In genomic region chr4:39304651-39305050, GRCh38 we compare ENCODE assay signal across 32 cellular contexts.
A peak's percentile ranks its signal among the peaks of the same experiment; 100 is the strongest.
DNase-seq lines count a peak whose midpoint lies in the region; ATAC-seq, FAIRE-seq and TF ChIP-seq lines count a peak whose summit lies in the region.
"Had no signal": no experiment of that assay in that cellular context is flagged by ENCODE, and none has a peak within 500 bp of the region (broad histone marks: within the 10 kb centered on the region; RNA-seq: fewer than 3 reads in every experiment).

No MANE protein-coding gene starts in this region.

- H3K4me2 ChIP-seq in K562 (ENCODE audit: insufficient read depth, low read length): no peak overlapping the region

- no peaks in the 10 kb centered on the region for H3K9me3 ChIP-seq in K562 (replicated peaks; ENCODE audit: control insufficient read depth, insufficient read depth, low read depth, low read length)
- H3K9me3 ChIP-seq: gastroesophageal sphincter, left lung, SJCRH30 had no signal

- CTCF ChIA-PET in K562 (lab: Yijun Ruan, JAX; ENCODE audit: low intra/inter-chr PET ratio): no interaction called here

- in situ Hi-C loops in K562 (cut with MboI): no loop called here

- H3K9ac ChIP-seq in K562 (ENCODE audit: insufficient read depth in 1 of 2, low read depth in 2 of 2, low read length in 2 of 2): peak overlapping the region in 1 of 2 experiments; percentile 23; a peak in 1 of 4 replicates
- H3K9ac ChIP-seq: GM23248 had no signal

- H3K36me3 ChIP-seq in K562 (ENCODE audit: control insufficient read depth, insufficient read depth, low read length): peaks cover 82% of the 10 kb centered on the region

- no peaks in the 10 kb centered on the region for H3K27me3 Mint-ChIP-seq in activated naive CD4-positive, alpha-beta T cell treated with anti-CD3 and anti-CD28 coated beads, Interleukin-2, amount 50 U/mL, for 24 hours
- no peaks in the 10 kb centered on the region for H3K27me3 Mint-ChIP-seq in stimulated activated naive B cell treated with anti-CD40 and anti-IgM and Interleukin-4, amounts not matched to agents 10 μg/mL and 1 μg/mL and 100 μg/mL, for 72 hours
- H3K27me3 Mint-ChIP-seq: activated CD4-positive, alpha-beta memory T cell treated with anti-CD3 and anti-CD28 coated beads, Interleukin-2, amount 10 ng/mL, durations not matched to agents 7 days and 5 days; CD4-positive, alpha-beta memory T cell; dendritic cell treated with granulocyte-macrophage colony-stimulating factor and Interleukin-4, amounts not matched to agents 40 ng/mL and 50 ng/mL, for 4 days; naive thymus-derived CD4-positive, alpha-beta T cell; type B pancreatic cell had no signal

- H3K4me3 Mint-ChIP-seq in activated naive CD4-positive, alpha-beta T cell treated with anti-CD3 and anti-CD28 coated beads, Interleukin-2, amount 50 U/mL, for 24 hours: no peak overlapping the region
- no peak overlapping the region for H3K4me3 Mint-ChIP-seq in stimulated activated naive B cell treated with anti-CD40 and anti-IgM and Interleukin-4, amounts not matched to agents 10 μg/mL and 1 μg/mL and 100 μg/mL, for 72 hours
- H3K4me3 Mint-ChIP-seq: activated CD4-positive, alpha-beta memory T cell treated with anti-CD3 and anti-CD28 coated beads, Interleukin-2, amount 10 ng/mL, durations not matched to agents 7 days and 5 days; CD4-positive, alpha-beta memory T cell; dendritic cell treated with granulocyte-macrophage colony-stimulating factor and Interleukin-4, amounts not matched to agents 40 ng/mL and 50 ng/mL, for 4 days; mesothelial cell of epicardium; naive thymus-derived CD4-positive, alpha-beta T cell; type B pancreatic cell had no signal

- POLR2A ChIA-PET in K562 (lab: Yijun Ruan, JAX): no interaction called here

- H3K4me1 ChIP-seq in K562 (replicated peaks in 1 of 2; ENCODE audit: control insufficient read depth in 2 of 2, insufficient read depth in 2 of 2, low read length in 2 of 2): peaks cover 3 to 19% of the 10 kb centered on the region in 2 experiments; a peak in 4 of 5 replicates
- H3K4me1 ChIP-seq: left lung had no signal

- H4K20me1 ChIP-seq in K562 (replicated peaks; ENCODE audit: control insufficient read depth, insufficient read depth, low read length): no peaks in the 10 kb centered on the region

- FAIRE-seq in K562 (lab: Jason Lieb, UNC): no peak
- FAIRE-seq: endometrium, GM12878, islet of Langerhans, small intestine, TTC549 had no signal

- peaks cover 32% of the 10 kb centered on the region for H3K36me3 Mint-ChIP-seq in activated naive CD4-positive, alpha-beta T cell treated with anti-CD3 and anti-CD28 coated beads, Interleukin-2, amount 50 U/mL, for 24 hours
- H3K36me3 Mint-ChIP-seq in stimulated activated naive B cell treated with anti-CD40 and anti-IgM and Interleukin-4, amounts not matched to agents 10 μg/mL and 1 μg/mL and 100 μg/mL, for 72 hours: peaks cover 41 to 52% of the 10 kb centered on the region in 2 donors

- no TSS peak for BruUV-seq in K562 (replicated peaks; lab: Mats Ljungman, UMichigan)

- peak overlapping the region; percentile 47; the same call in 2 of the 3 replicates for H3K27ac ChIP-seq in K562 (ENCODE audit: extremely low read depth, low read depth, low read length)
- H3K27ac ChIP-seq: gastroesophageal sphincter, GM23248, left lung, SJCRH30 had no signal

- no peak overlapping the region for H2AFZ ChIP-seq in K562 (ENCODE audit: low read depth, low read length)
- H2AFZ ChIP-seq: GM23248 had no signal

- no peak for TF ChIP-seq EP300 in K562 (IDR thresholded peaks at IDR 0.05; ENCODE audit: low read length)

- TF ChIP-seq POLR2A in K562 (conservative IDR thresholded peaks at IDR 0.05): no peak

- DNase-seq in activated naive CD4-positive, alpha-beta T cell (lab: John Stamatoyannopoulos, UW): no peak
- DNase-seq in K562 (ENCODE audit: extremely low read depth in 1 of 4, low spot score in 3 of 4): peak; percentile 19 to 40 (median 23)
- peak; percentile 70 for DNase-seq in iris pigment epithelial cell (ENCODE audit: low read depth)
- no peak for DNase-seq in stimulated activated naive B cell treated with anti-CD40 and anti-IgM and Interleukin-4, amounts not matched to agents 10 μg/mL and 1 μg/mL and 100 μg/mL, for 72 hours
- DNase-seq: activated CD4-positive, alpha-beta memory T cell treated with anti-CD3 and anti-CD28 coated beads, Interleukin-2, amount 10 ng/mL, durations not matched to agents 7 days and 5 days; AML-193; amygdala; CD4-positive, alpha-beta memory T cell; DMS 273 treated with DMSO at 0.1 percent for 48 hours; EL; GM23248; left lung; naive thymus-derived CD4-positive, alpha-beta T cell; NCI-H1105 treated with DMSO at 0.1 percent for 48 hours; NCI-H1930; occipital lobe; SJCRH30; small intestine; stimulated activated CD4-positive, alpha-beta T cell treated with anti-CD3 and anti-CD28 coated beads, Interleukin-1b, Interleukin-23, amount 100 ng/mL, for 48 hours had no signal

- no peaks in the 10 kb centered on the region for H3K27me3 ChIP-seq in K562 (ENCODE audit: control insufficient read depth in 2 of 2, insufficient read depth in 2 of 2, low read length in 2 of 2)
- H3K27me3 ChIP-seq: gastroesophageal sphincter, left lung, SJCRH30 had no signal

- H3K9me1 ChIP-seq in K562 (ENCODE audit: control insufficient read depth, insufficient read depth, low read length): no peaks in the 10 kb centered on the region

- no peak for TF ChIP-seq CTCF in K562 (IDR thresholded peaks at IDR 0.05 in 2 of 3, conservative IDR thresholded peaks at IDR 0.05 in 1 of 3; ENCODE audit: insufficient read depth in 2 of 3, low read depth in 1 of 3, low read length in 3 of 3)

- no peak overlapping the region for H3K4me3 ChIP-seq in K562
- H3K4me3 ChIP-seq: gastroesophageal sphincter, GM12878, GM23248, left lung, SJCRH30 had no signal

- TF ChIP-seq RAD21 in K562 (CRISPR knock-in tag; conservative IDR thresholded peaks at IDR 0.05 in 1 of 2, IDR thresholded peaks at IDR 0.05 in 1 of 2): no peak

- no peaks in the 10 kb centered on the region for H3K9me3 Mint-ChIP-seq in activated naive CD4-positive, alpha-beta T cell treated with anti-CD3 and anti-CD28 coated beads, Interleukin-2, amount 50 U/mL, for 24 hours
- no peaks in the 10 kb centered on the region for H3K9me3 Mint-ChIP-seq in stimulated activated naive B cell treated with anti-CD40 and anti-IgM and Interleukin-4, amounts not matched to agents 10 μg/mL and 1 μg/mL and 100 μg/mL, for 72 hours
- H3K9me3 Mint-ChIP-seq: activated CD4-positive, alpha-beta memory T cell treated with anti-CD3 and anti-CD28 coated beads, Interleukin-2, amount 10 ng/mL, durations not matched to agents 7 days and 5 days; CD4-positive, alpha-beta memory T cell; dendritic cell treated with granulocyte-macrophage colony-stimulating factor and Interleukin-4, amounts not matched to agents 40 ng/mL and 50 ng/mL, for 4 days; mesothelial cell of epicardium; naive thymus-derived CD4-positive, alpha-beta T cell; type B pancreatic cell had no signal

- H3K4me1 Mint-ChIP-seq in activated naive CD4-positive, alpha-beta T cell treated with anti-CD3 and anti-CD28 coated beads, Interleukin-2, amount 50 U/mL, for 24 hours: no peaks in the 10 kb centered on the region
- peaks cover 0 to 3% of the 10 kb centered on the region in 2 donors for H3K4me1 Mint-ChIP-seq in stimulated activated naive B cell treated with anti-CD40 and anti-IgM and Interleukin-4, amounts not matched to agents 10 μg/mL and 1 μg/mL and 100 μg/mL, for 72 hours
- H3K4me1 Mint-ChIP-seq: mesothelial cell of epicardium had no signal

- H3K79me2 ChIP-seq in K562 (ENCODE audit: control insufficient read depth, insufficient read depth, low read length): no peaks in the 10 kb centered on the region; the same call in 2 of the 3 replicates

- intact Hi-C loops in K562 (cut with micrococcal nuclease): no loop called here

- peak overlapping the region; percentile 65 for H3K27ac Mint-ChIP-seq in activated naive CD4-positive, alpha-beta T cell treated with anti-CD3 and anti-CD28 coated beads, Interleukin-2, amount 50 U/mL, for 24 hours
- peak overlapping the region; percentile 57 for H3K27ac Mint-ChIP-seq in stimulated activated naive B cell treated with anti-CD40 and anti-IgM and Interleukin-4, amounts not matched to agents 10 μg/mL and 1 μg/mL and 100 μg/mL, for 72 hours
- H3K27ac Mint-ChIP-seq: activated CD4-positive, alpha-beta memory T cell treated with anti-CD3 and anti-CD28 coated beads, Interleukin-2, amount 10 ng/mL, durations not matched to agents 7 days and 5 days; CD4-positive, alpha-beta memory T cell; dendritic cell treated with granulocyte-macrophage colony-stimulating factor and Interleukin-4, amounts not matched to agents 40 ng/mL and 50 ng/mL, for 4 days; mesothelial cell of epicardium; type B pancreatic cell had no signal

- ATAC-seq in K562 (peak; percentile 52; the same call in 2 of the 3 replicates), HG03378 (IDR thresholded peaks at IDR 0.05; ENCODE audit: unreplicated experiment) (no peak), HG02610 (IDR thresholded peaks at IDR 0.05; ENCODE audit: unreplicated experiment) (no peak), HG03135 (IDR thresholded peaks at IDR 0.05; ENCODE audit: unreplicated experiment) (no peak)
- no peak for ATAC-seq in stimulated activated naive B cell treated with anti-CD40 and anti-IgM and Interleukin-4, amounts not matched to agents 10 μg/mL and 1 μg/mL and 100 μg/mL, for 72 hours (replicated peaks)
- ATAC-seq: activated CD4-positive, CD25-positive, alpha-beta regulatory T cell treated with anti-CD3 and anti-CD28 coated beads, Interleukin-2, amount 50 U/mL, for 24 hours; gastroesophageal sphincter; GM12878; left lung; naive thymus-derived CD4-positive, alpha-beta T cell had no signal

- 37% methylated on average over 5 of the region's 5 CpGs for WGBS in K562 (ENCODE audit: insufficient coverage, low coverage, missing lambda C conversion rate)

TF ChIP-seq in K562, 482 proteins besides CTCF, POLR2A, EP300 and RAD21 (continues in another document):
- TF ChIP-seq ZNF311 (CRISPR knock-in tag; IDR thresholded peaks at IDR 0.05) (no peak), ZNF134 (CRISPR knock-in tag; conservative IDR thresholded peaks at IDR 0.05) (no peak), CHAMP1 (IDR thresholded peaks at IDR 0.05) (no peak)

Comparison
In these comparisons a context has a peak if more than half of its experiments do, and no peak if none do; other contexts are left out.
1. DNase-seq: peak in K562 (4 of 4) and iris pigment epithelial cell (single experiment); none in activated naive CD4-positive, alpha-beta T cell (0 of 4) and stimulated activated naive B cell treated with anti-CD40 and anti-IgM and Interleukin-4, amounts not matched to agents 10 μg/mL and 1 μg/mL and 100 μg/mL, for 72 hours (single experiment).